In genomic region chr3:46578973-46579755, GRCh38 we compare ENCODE assay signal across 2 cellular contexts.
TF ChIP-seq lines count a peak whose summit lies in the region.

No MANE protein-coding gene starts in this region.

TF ChIP-seq in HepG2, 621 proteins besides CTCF, POLR2A, EP300 and RAD21 (continues in another document):
- TF ChIP-seq, protein P1, sequence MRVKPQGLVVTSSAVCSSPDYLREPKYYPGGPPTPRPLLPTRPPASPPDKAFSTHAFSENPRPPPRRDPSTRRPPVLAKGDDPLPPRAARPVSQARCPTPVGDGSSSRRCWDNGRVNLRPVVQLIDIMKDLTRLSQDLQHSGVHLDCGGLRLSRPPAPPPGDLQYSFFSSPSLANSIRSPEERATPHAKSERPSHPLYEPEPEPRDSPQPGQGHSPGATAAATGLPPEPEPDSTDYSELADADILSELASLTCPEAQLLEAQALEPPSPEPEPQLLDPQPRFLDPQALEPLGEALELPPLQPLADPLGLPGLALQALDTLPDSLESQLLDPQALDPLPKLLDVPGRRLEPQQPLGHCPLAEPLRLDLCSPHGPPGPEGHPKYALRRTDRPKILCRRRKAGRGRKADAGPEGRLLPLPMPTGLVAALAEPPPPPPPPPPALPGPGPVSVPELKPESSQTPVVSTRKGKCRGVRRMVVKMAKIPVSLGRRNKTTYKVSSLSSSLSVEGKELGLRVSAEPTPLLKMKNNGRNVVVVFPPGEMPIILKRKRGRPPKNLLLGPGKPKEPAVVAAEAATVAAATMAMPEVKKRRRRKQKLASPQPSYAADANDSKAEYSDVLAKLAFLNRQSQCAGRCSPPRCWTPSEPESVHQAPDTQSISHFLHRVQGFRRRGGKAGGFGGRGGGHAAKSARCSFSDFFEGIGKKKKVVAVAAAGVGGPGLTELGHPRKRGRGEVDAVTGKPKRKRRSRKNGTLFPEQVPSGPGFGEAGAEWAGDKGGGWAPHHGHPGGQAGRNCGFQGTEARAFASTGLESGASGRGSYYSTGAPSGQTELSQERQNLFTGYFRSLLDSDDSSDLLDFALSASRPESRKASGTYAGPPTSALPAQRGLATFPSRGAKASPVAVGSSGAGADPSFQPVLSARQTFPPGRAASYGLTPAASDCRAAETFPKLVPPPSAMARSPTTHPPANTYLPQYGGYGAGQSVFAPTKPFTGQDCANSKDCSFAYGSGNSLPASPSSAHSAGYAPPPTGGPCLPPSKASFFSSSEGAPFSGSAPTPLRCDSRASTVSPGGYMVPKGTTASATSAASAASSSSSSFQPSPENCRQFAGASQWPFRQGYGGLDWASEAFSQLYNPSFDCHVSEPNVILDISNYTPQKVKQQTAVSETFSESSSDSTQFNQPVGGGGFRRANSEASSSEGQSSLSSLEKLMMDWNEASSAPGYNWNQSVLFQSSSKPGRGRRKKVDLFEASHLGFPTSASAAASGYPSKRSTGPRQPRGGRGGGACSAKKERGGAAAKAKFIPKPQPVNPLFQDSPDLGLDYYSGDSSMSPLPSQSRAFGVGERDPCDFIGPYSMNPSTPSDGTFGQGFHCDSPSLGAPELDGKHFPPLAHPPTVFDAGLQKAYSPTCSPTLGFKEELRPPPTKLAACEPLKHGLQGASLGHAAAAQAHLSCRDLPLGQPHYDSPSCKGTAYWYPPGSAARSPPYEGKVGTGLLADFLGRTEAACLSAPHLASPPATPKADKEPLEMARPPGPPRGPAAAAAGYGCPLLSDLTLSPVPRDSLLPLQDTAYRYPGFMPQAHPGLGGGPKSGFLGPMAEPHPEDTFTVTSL (CRISPR knock-in tag; IDR thresholded peaks at IDR 0.05; ENCODE audit: borderline replicate concordance) = peak; percentile 76; the same call in 1 of the 2 replicates
- TF ChIP-seq PHF21A (CRISPR knock-in tag; IDR thresholded peaks at IDR 0.05) (peak; percentile 49; the same call in 1 of the 2 replicates), MAFK (conservative IDR thresholded peaks at IDR 0.05 in 1 of 2, IDR thresholded peaks at IDR 0.05 in 1 of 2; ENCODE audit: low read length in 2 of 2) (no peak), ZNF782 (CRISPR knock-in tag; IDR thresholded peaks at IDR 0.05; ENCODE audit: borderline replicate concordance) (no peak), ZNF484 (CRISPR knock-in tag; IDR thresholded peaks at IDR 0.05; ENCODE audit: borderline replicate concordance, low read depth) (no peak), ZNF576 (CRISPR knock-in tag; IDR thresholded peaks at IDR 0.05) (no peak), PLSCR1 (CRISPR knock-in tag; IDR thresholded peaks at IDR 0.05; ENCODE audit: borderline replicate concordance) (no peak), PITX1 (CRISPR knock-in tag; IDR thresholded peaks at IDR 0.05) (peak; percentile 99), ZNF30 (CRISPR knock-in tag; IDR thresholded peaks at IDR 0.05) (no peak), PRPF4 (IDR thresholded peaks at IDR 0.05; ENCODE audit: low read depth, low read length, poor library complexity, severe bottlenecking) (no peak), NPAS2 (CRISPR knock-in tag; IDR thresholded peaks at IDR 0.05; ENCODE audit: borderline replicate concordance) (no peak), MLLT10 (CRISPR knock-in tag; IDR thresholded peaks at IDR 0.05) (no peak), ZNF761 (CRISPR knock-in tag; conservative IDR thresholded peaks at IDR 0.05) (no peak), FOXK2 (IDR thresholded peaks at IDR 0.05) (no peak), ESRRA (CRISPR knock-in tag; IDR thresholded peaks at IDR 0.05; ENCODE audit: low read depth) (no peak), DR1 (CRISPR knock-in tag; IDR thresholded peaks at IDR 0.05) (no peak), FOXA3 (CRISPR knock-in tag; IDR thresholded peaks at IDR 0.05) (peak; percentile 35; the same call in 1 of the 2 replicates), GATA4 (IDR thresholded peaks at IDR 0.05; ENCODE audit: borderline replicate concordance, low read depth) (no peak), ZNF607 (CRISPR knock-in tag; IDR thresholded peaks at IDR 0.05; ENCODE audit: borderline replicate concordance) (no peak), TFDP1 (CRISPR knock-in tag; IDR thresholded peaks at IDR 0.05; ENCODE audit: borderline replicate concordance) (peak; percentile 30; the same call in 1 of the 2 replicates), MAZ (IDR thresholded peaks at IDR 0.05; ENCODE audit: borderline replicate concordance, low read depth, low read length) (no peak), MAZ (CRISPR knock-in tag; IDR thresholded peaks at IDR 0.05; ENCODE audit: low read depth) (no peak), HOXD1 (CRISPR knock-in tag; IDR thresholded peaks at IDR 0.05) (no peak), MAFG (CRISPR knock-in tag; IDR thresholded peaks at IDR 0.05) (no peak)

TF ChIP-seq in GM12891, 5 proteins besides CTCF, POLR2A, EP300 and RAD21:
- TF ChIP-seq SPI1 (IDR thresholded peaks at IDR 0.05; ENCODE audit: low read depth, low read length) (no peak), POU2F2 (IDR thresholded peaks at IDR 0.05; ENCODE audit: low read depth, low read length) (no peak)
